ENCODE assay signal across 9 cellular contexts in genomic region chr18:58991127-58991798, GRCh38.
A peak's percentile ranks its signal among the peaks of the same experiment; 100 is the strongest.
DNase-seq lines count a peak whose midpoint lies in the region; ATAC-seq, FAIRE-seq and TF ChIP-seq lines count a peak whose summit lies in the region.
"Had no signal": no experiment of that assay in that cellular context is flagged by ENCODE, and none has a peak within 500 bp of the region (broad histone marks: within the 10 kb centered on the region; RNA-seq: fewer than 3 reads in every experiment).

No MANE protein-coding gene starts in this region.

- peak overlapping the region; percentile 67 to 90 for H3K27ac ChIP-seq in breast epithelium

- TF ChIP-seq CTCF in breast epithelium (IDR thresholded peaks at IDR 0.05) = no peak

- DNase-seq in GM19240 (ENCODE audit: insufficient read length, low spot score) (peak; percentile 10), breast epithelium (ENCODE audit: low spot score in 2 of 2) (no peak), frontal cortex (ENCODE audit: low spot score in 2 of 2) (no peak), SIG-M5 treated with dmso at 0.1 percent for 504 hours (lab: John Stamatoyannopoulos, UW; ENCODE audit: unreplicated experiment) (no peak), activated T-cell treated with anti-CD3 and anti-CD28 coated beads for 4 hours (no peak)
- DNase-seq in stimulated activated naive CD8-positive, alpha-beta T cell treated with anti-CD3 and anti-CD28 coated beads, Interleukin-15, Interleukin-2, amounts not matched to agents 100 U/mL and 50 U/mL, for 24 hours = no peak

- no peaks in the 10 kb centered on the region for H3K9me3 ChIP-seq in breast epithelium
- H3K9me3 ChIP-seq: adrenal gland had no signal

- no peaks in the 10 kb centered on the region for H3K4me1 ChIP-seq in breast epithelium

- FAIRE-seq in frontal cortex (lab: Jason Lieb, UNC) = no peak

- H3K27me3 ChIP-seq in breast epithelium = no peaks in the 10 kb centered on the region
- H3K27me3 ChIP-seq: adrenal gland had no signal

- peak; percentile 79 for ATAC-seq in HG03064 (IDR thresholded peaks at IDR 0.05; ENCODE audit: low read depth, unreplicated experiment)
- ATAC-seq in stimulated activated naive CD8-positive, alpha-beta T cell treated with anti-CD3 and anti-CD28 coated beads, Interleukin-15, Interleukin-2, amounts not matched to agents 100 U/mL and 50 U/mL, for 24 hours = peak; percentile 63
- no peak for ATAC-seq in GM18520 (IDR thresholded peaks at IDR 0.05; ENCODE audit: unreplicated experiment)

- intact Hi-C loops in breast epithelium (cut with DNase I; ENCODE audit: low total_unique reads) = no loop called here

- TF ChIP-seq POLR2A in breast epithelium (IDR thresholded peaks at IDR 0.05) = no peak

- no peak overlapping the region for H3K4me3 ChIP-seq in breast epithelium
- H3K4me3 ChIP-seq: adrenal gland had no signal

- H3K36me3 ChIP-seq in breast epithelium = no peaks in the 10 kb centered on the region
- H3K36me3 ChIP-seq: adrenal gland had no signal
